Comparison of ENCODE assay signal across 18 cellular contexts in genomic region chr2:105055613-105056012, GRCh38. TPM values are rescaled to one million over a fixed set of nuclear protein-coding genes. Genes with fewer than 3 reads are reported as not detected.
DNase-seq lines count a peak whose midpoint lies in the region; ATAC-seq, FAIRE-seq and TF ChIP-seq lines count a peak whose summit lies in the region.
"Had no signal": no experiment of that assay in that cellular context is flagged by ENCODE, and none has a peak within 500 bp of the region (broad histone marks: within the 10 kb centered on the region; RNA-seq: fewer than 3 reads in every experiment).

No MANE protein-coding gene starts in this region.

- TF ChIP-seq POLR2A in IMR-90 (IDR thresholded peaks at IDR 0.05; ENCODE audit: low read depth, low read length): no peak

- no peak for TF ChIP-seq RAD21 in IMR-90 (IDR thresholded peaks at IDR 0.05; ENCODE audit: low read length)

- H3K36me3 ChIP-seq in IMR-90 (ENCODE audit: control insufficient read depth, insufficient read depth, low read length) (no peaks in the 10 kb centered on the region), astrocyte (ENCODE audit: insufficient read depth, low read length) (no peaks in the 10 kb centered on the region), brain microvascular endothelial cell (replicated peaks) (no peaks in the 10 kb centered on the region)

- TF ChIP-seq CTCF in IMR-90 (conservative IDR thresholded peaks at IDR 0.05; ENCODE audit: low read depth, low read length) (no peak), astrocyte (IDR thresholded peaks at IDR 0.05; ENCODE audit: insufficient read depth, low read depth, low read length) (no peak), osteocyte (IDR thresholded peaks at IDR 0.05) (no peak), brain microvascular endothelial cell (IDR thresholded peaks at IDR 0.05; ENCODE audit: low read depth, low read length, missing control alignments) (no peak)

- no peak overlapping the region for H4K5ac ChIP-seq in IMR-90 (ENCODE audit: low read depth, low read length)

- no peak overlapping the region for H3K14ac ChIP-seq in IMR-90 (replicated peaks; ENCODE audit: low read depth, low read length)

- peaks cover 7% of the 10 kb centered on the region for H3K4me1 Mint-ChIP-seq in astrocyte (ENCODE audit: low read depth, unreplicated experiment)
- peaks cover 5% of the 10 kb centered on the region for H3K4me1 Mint-ChIP-seq in osteocyte (ENCODE audit: unreplicated experiment)

- no peak overlapping the region for H3K18ac ChIP-seq in IMR-90 (ENCODE audit: low read depth, low read length)

- H3K79me1 ChIP-seq in IMR-90 (ENCODE audit: low read depth in 1 of 2, low read length in 2 of 2): peaks cover 10 to 16% of the 10 kb centered on the region in 2 experiments

- H3K4ac ChIP-seq in IMR-90 (ENCODE audit: low read depth, low read length): no peak overlapping the region

- H2AK5ac ChIP-seq in IMR-90 (ENCODE audit: low read depth, low read length): no peak overlapping the region

- H2BK5ac ChIP-seq in IMR-90 (ENCODE audit: low read depth, low read length, poor library complexity, severe bottlenecking): no peak overlapping the region

- H3K27me3 ChIP-seq in IMR-90 (ENCODE audit: control insufficient read depth, insufficient read depth, low read length): no peaks in the 10 kb centered on the region
- no peaks in the 10 kb centered on the region for H3K27me3 ChIP-seq in astrocyte (ENCODE audit: insufficient read depth, low read length)
- H3K27me3 ChIP-seq in brain microvascular endothelial cell (replicated peaks): no peaks in the 10 kb centered on the region
- H3K27me3 ChIP-seq: BLaER1 treated with 17β-estradiol and CSF1 and Interleukin-3, amounts not matched to agents 10 nM and 100 nM had no signal

- in situ Hi-C loops in IMR-90 (cut with MboI; ENCODE audit: low sequenced_read_pairs): no loop called here
- in situ Hi-C loops in brain microvascular endothelial cell (cut with HindIII; ENCODE audit: low pct_ligation_motif_present, low sequenced_read_pairs): no loop called here

- H4K8ac ChIP-seq in IMR-90 (ENCODE audit: low read depth in 2 of 2, low read length in 2 of 2): no peak overlapping the region

- WGBS in IMR-90 (ENCODE audit: extremely low coverage in 2 of 2, insufficient read length in 1 of 2), 2 experiments: no CpG with 5 or more reads among the region's 2 CpGs

- POLR2A ChIA-PET in IMR-90 (lab: Charles Lee; ENCODE audit: unreplicated experiment): no interaction called here

- no peaks in the 10 kb centered on the region for H3K27me3 Mint-ChIP-seq in astrocyte (ENCODE audit: low read depth, unreplicated experiment)
- H3K27me3 Mint-ChIP-seq in osteocyte (ENCODE audit: unreplicated experiment): no peaks in the 10 kb centered on the region

- no peak for ATAC-seq in IMR-90 (ENCODE audit: low read depth)
- ATAC-seq: CD8-positive, alpha-beta T cell had no signal

- FAIRE-seq in astrocyte (lab: Jason Lieb, UNC) (no peak), urothelium cell line (lab: Jason Lieb, UNC) (no peak)
- FAIRE-seq: GM18507 had no signal

- H2AFZ ChIP-seq in IMR-90 (replicated peaks; ENCODE audit: low read length, poor library complexity) (no peak overlapping the region), astrocyte (ENCODE audit: low read depth, low read length) (no peak overlapping the region)

- dilution Hi-C loops in IMR-90 (cut with HindIII; ENCODE audit: low sequenced_read_pairs, unreplicated experiment): no loop called here

- H4K20me1 ChIP-seq in IMR-90 (ENCODE audit: insufficient read depth, low read length) (no peaks in the 10 kb centered on the region), astrocyte (ENCODE audit: insufficient read depth, low read length) (peaks cover 3% of the 10 kb centered on the region)
- H4K20me1 ChIP-seq: BLaER1 treated with 17β-estradiol and CSF1 and Interleukin-3, amounts not matched to agents 10 nM and 100 nM had no signal

- H4K91ac ChIP-seq in IMR-90 (ENCODE audit: insufficient read depth, low read depth, low read length): no peak overlapping the region

- H3K4me3 ChIP-seq in IMR-90 (ENCODE audit: insufficient read depth, low read depth, low read length) (no peak overlapping the region), astrocyte (ENCODE audit: insufficient read depth, low read depth, low read length) (no peak overlapping the region), brain microvascular endothelial cell (ENCODE audit: low read depth, low read length) (no peak overlapping the region)
- H3K4me3 ChIP-seq: BLaER1 treated with 17β-estradiol and CSF1 and Interleukin-3, amounts not matched to agents 10 nM and 100 nM had no signal

- H3K36me3 Mint-ChIP-seq in astrocyte (ENCODE audit: low read depth, unreplicated experiment) (no peaks in the 10 kb centered on the region), osteocyte (ENCODE audit: unreplicated experiment) (peaks cover 21% of the 10 kb centered on the region)

- CTCF ChIA-PET in IMR-90 (lab: Yijun Ruan, JAX): no interaction called here

- H3K27ac Mint-ChIP-seq in astrocyte (ENCODE audit: unreplicated experiment) (peak overlapping the region; percentile 53), osteocyte (ENCODE audit: unreplicated experiment) (peak overlapping the region; percentile 3)
- H3K27ac Mint-ChIP-seq: CD8-positive, alpha-beta T cell had no signal

- H3K56ac ChIP-seq in IMR-90 (ENCODE audit: extremely low read depth, insufficient read depth, low read length): no peak overlapping the region

- no peak overlapping the region for H3K23ac ChIP-seq in IMR-90 (ENCODE audit: low read depth, low read length)

- no peaks in the 10 kb centered on the region; the same call in 1 of the 2 replicates for H3K9me1 ChIP-seq in IMR-90 (ENCODE audit: insufficient read depth, low read length)

- H3K4me1 ChIP-seq in IMR-90 (ENCODE audit: control insufficient read depth, insufficient read depth, low read length): no peaks in the 10 kb centered on the region
- H3K4me1 ChIP-seq in astrocyte (ENCODE audit: insufficient read depth, low read length): no peaks in the 10 kb centered on the region

- no peak overlapping the region for H3K9ac ChIP-seq in IMR-90 (ENCODE audit: low read depth, low read length)
- H3K9ac ChIP-seq in astrocyte (ENCODE audit: low read length): no peak overlapping the region
- H3K9ac ChIP-seq: BLaER1 treated with 17β-estradiol and CSF1 and Interleukin-3, amounts not matched to agents 10 nM and 100 nM; SK-N-SH had no signal

- no peak overlapping the region for H2AK9ac ChIP-seq in IMR-90 (replicated peaks; ENCODE audit: low read depth, low read length, poor library complexity)

- H3K9me3 ChIP-seq in IMR-90 (ENCODE audit: control insufficient read depth, insufficient read depth, low read length) (no peaks in the 10 kb centered on the region), astrocyte (ENCODE audit: insufficient read depth, low read depth, low read length) (no peaks in the 10 kb centered on the region)
- H3K9me3 ChIP-seq: SK-N-SH had no signal

- DNase-seq in IMR-90: no peak
- DNase-seq in astrocyte (ENCODE audit: low read depth): no peak
- peak; percentile 9 for DNase-seq in fibroblast of gingiva (ENCODE audit: low read depth)
- DNase-seq in osteocyte (ENCODE audit: extremely low spot score, unreplicated experiment): no peak
- DNase-seq in stimulated activated naive CD4-positive, alpha-beta T cell treated with Interleukin-2 at 50 U/mL for 16 hours (lab: John Stamatoyannopoulos, UW): no peak
- DNase-seq in brain microvascular endothelial cell: no peak
- no peak for DNase-seq in urothelium cell line (ENCODE audit: low spot score)
- DNase-seq: CD8-positive, alpha-beta T cell; Kasumi-1; MM.1S; NCI-H1092; NCI-H1436 treated with DMSO at 0.1 percent for 48 hours; NCI-H2081; NK-92 treated with Interleukin-12 subunit alpha and Interleukin-12 subunit beta, amount 100 ng/mL, for 24 hours; Right ventricle myocardium superior; SK-N-SH had no signal

- H3K4me3 Mint-ChIP-seq in astrocyte (ENCODE audit: unreplicated experiment) (no peak overlapping the region), osteocyte (ENCODE audit: unreplicated experiment) (no peak overlapping the region)
- H3K4me3 Mint-ChIP-seq: CD8-positive, alpha-beta T cell had no signal

- no peak overlapping the region for H2BK120ac ChIP-seq in IMR-90 (ENCODE audit: low read depth, low read length)

- peaks cover 2% of the 10 kb centered on the region for H3K9me3 Mint-ChIP-seq in astrocyte (ENCODE audit: unreplicated experiment)
- peaks cover 17% of the 10 kb centered on the region for H3K9me3 Mint-ChIP-seq in osteocyte (ENCODE audit: unreplicated experiment)

- H3K4me2 ChIP-seq in IMR-90 (ENCODE audit: low read depth, low read length) (no peak overlapping the region), astrocyte (ENCODE audit: low read length) (no peak overlapping the region)
- H3K4me2 ChIP-seq: BLaER1 treated with 17β-estradiol and CSF1 and Interleukin-3, amounts not matched to agents 10 nM and 100 nM; SK-N-SH had no signal

- BruUV-seq in IMR-90 (replicated peaks; lab: Mats Ljungman, UMichigan): no TSS peak

- peaks cover 13% of the 10 kb centered on the region for H3K79me2 ChIP-seq in astrocyte (ENCODE audit: insufficient read depth, low read length)

- no peak overlapping the region for H3K27ac ChIP-seq in IMR-90 (ENCODE audit: insufficient read depth, low read length)
- H3K27ac ChIP-seq in astrocyte (ENCODE audit: low read depth, low read length): no peak overlapping the region
- H3K27ac ChIP-seq in brain microvascular endothelial cell: no peak overlapping the region
- H3K27ac ChIP-seq: BLaER1 treated with 17β-estradiol and CSF1 and Interleukin-3, amounts not matched to agents 10 nM and 100 nM had no signal

- H2BK20ac ChIP-seq in IMR-90 (ENCODE audit: low read depth, low read length): no peak overlapping the region

- no peak overlapping the region for H2BK15ac ChIP-seq in IMR-90 (ENCODE audit: low read depth, low read length)

- intact Hi-C loops in IMR-90 (cut with micrococcal nuclease): no loop called here

TF ChIP-seq in IMR-90, 13 proteins besides CTCF, POLR2A, EP300 and RAD21 (continues in another document):
- no peak for TF ChIP-seq USF2 (IDR thresholded peaks at IDR 0.05; ENCODE audit: low read depth, low read length)
- peak; percentile 96 for TF ChIP-seq MAFK (IDR thresholded peaks at IDR 0.05; ENCODE audit: low read depth, low read length)
- TF ChIP-seq BHLHE40 (IDR thresholded peaks at IDR 0.05; ENCODE audit: low read depth, low read length): no peak
- no peak for TF ChIP-seq MXI1 (IDR thresholded peaks at IDR 0.05; ENCODE audit: borderline replicate concordance, low read depth, low read length)

RNA-seq across cellular contexts. Expression of gene MRPS9, which starts 17.7 kb away (rescaled TPM):
- total RNA-seq in IMR-90 (2012; rRNA removed) (20.6 and 36.7 TPM in 2 replicates), astrocyte (28.6 and 32.3 TPM in 2 replicates), osteocyte (21.3 and 22.6 TPM in 2 replicates)
- polyA plus RNA-seq in IMR-90 (2012; rRNA removed): 27.7 and 32.1 TPM in 2 replicates
- 10.9 and 34.2 TPM in 2 replicates for polyA plus RNA-seq in IMR-90 (2012; cell fraction: cytosol; rRNA removed)
- 10.9 and 48.1 TPM in 2 replicates for polyA plus RNA-seq in IMR-90 (2012; cell fraction: nucleus; rRNA removed; ENCODE audit: low replicate concordance)
